30 cellular contexts compared by ENCODE assay signal in the genomic region with DNA sequence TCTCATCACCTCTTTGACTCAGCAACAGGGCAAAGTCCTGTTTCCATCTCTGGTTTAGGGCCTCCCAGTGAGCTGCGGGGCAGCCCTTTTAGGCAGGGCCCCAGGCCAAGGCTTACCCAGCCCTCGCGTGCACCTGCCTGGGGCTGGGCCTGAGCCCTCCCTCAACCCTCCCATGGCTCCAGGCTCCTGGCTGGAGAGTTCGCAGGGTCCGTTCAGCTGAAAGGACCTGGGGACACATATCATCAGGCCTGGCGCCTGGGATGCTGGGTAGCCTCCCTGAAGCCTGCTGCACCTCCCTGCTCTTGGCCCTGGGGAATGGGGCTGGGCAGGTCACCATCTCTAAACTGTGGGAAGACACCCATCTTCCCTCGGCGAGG.
"Had no signal": no experiment of that assay in that cellular context is flagged by ENCODE, and none has a peak within 500 bp of the region (broad histone marks: within the 10 kb centered on the region; RNA-seq: fewer than 3 reads in every experiment).

No MANE protein-coding gene starts in this region.

- H3K4me3 ChIP-seq: lung, ovary, prostate gland, tibial nerve had no signal

- DNase-seq: activated CD4-positive, alpha-beta T cell treated with anti-CD3 and anti-CD28 coated beads for 48 hours; activated CD4-positive, alpha-beta T cell treated with anti-CD3 and anti-CD28 coated beads, Interleukin-2, amount 50 U/mL, for 48 hours; activated CD8-positive, alpha-beta memory T cell treated with anti-CD3 and anti-CD28 coated beads, Interleukin-2, amount 50 U/mL, for 4 hours; activated gamma-delta T cell; activated naive CD4-positive, alpha-beta T cell treated with anti-CD3 and anti-CD28 coated beads, Interleukin-2, amount 10 ng/mL, durations not matched to agents 7 days and 5 days; activated naive CD8-positive, alpha-beta T cell treated with anti-CD3 and anti-CD28 coated beads, Interleukin-2, amount 10 ng/mL, durations not matched to agents 7 days and 5 days; activated T-cell treated with anti-CD3 and anti-CD28 coated beads, Interleukin-2, amount 50 U/mL, for 1 hour; brain microvascular endothelial cell; endodermal cell; foreskin fibroblast; head of caudate nucleus; hippocampal formation; mesendoderm; ovary; stimulated activated naive CD4-positive, alpha-beta T cell treated with Interleukin-2 at 50 U/mL for 16 hours; SW 1271; T-helper 9 cell; WERI-Rb-1 had no signal

- H3K9me3 ChIP-seq: neutrophil, ovary, prostate gland, tibial nerve had no signal

- H3K4me1 Mint-ChIP-seq: activated naive CD4-positive, alpha-beta T cell treated with anti-CD3 and anti-CD28 coated beads, Interleukin-2, amount 10 ng/mL, durations not matched to agents 7 days and 5 days had no signal

- H3K9me3 Mint-ChIP-seq: activated naive CD4-positive, alpha-beta T cell treated with anti-CD3 and anti-CD28 coated beads, Interleukin-2, amount 10 ng/mL, durations not matched to agents 7 days and 5 days; activated naive CD8-positive, alpha-beta T cell treated with anti-CD3 and anti-CD28 coated beads, Interleukin-2, amount 10 ng/mL, durations not matched to agents 7 days and 5 days; endodermal cell; nephron; T-helper 1 cell treated with Interleukin-12 subunit alpha and Interleukin-12 subunit beta and Interleukin-4 antibody, amounts not matched to agents 30 μg/mL and 1 μg/mL, for 36 hours had no signal

- H3K27ac ChIP-seq: brain microvascular endothelial cell, neutrophil, ovary, prostate gland, WERI-Rb-1 had no signal

- H3K4me1 ChIP-seq: prostate gland had no signal

- H3K27me3 Mint-ChIP-seq: activated naive CD8-positive, alpha-beta T cell treated with anti-CD3 and anti-CD28 coated beads, Interleukin-2, amount 10 ng/mL, durations not matched to agents 7 days and 5 days had no signal

- H3K27me3 ChIP-seq: brain microvascular endothelial cell, ovary, tibial nerve had no signal

- H3K4me3 Mint-ChIP-seq: activated naive CD4-positive, alpha-beta T cell treated with anti-CD3 and anti-CD28 coated beads, Interleukin-2, amount 10 ng/mL, durations not matched to agents 7 days and 5 days; activated naive CD8-positive, alpha-beta T cell treated with anti-CD3 and anti-CD28 coated beads, Interleukin-2, amount 10 ng/mL, durations not matched to agents 7 days and 5 days; endodermal cell; nephron; T-helper 1 cell treated with Interleukin-12 subunit alpha and Interleukin-12 subunit beta and Interleukin-4 antibody, amounts not matched to agents 30 μg/mL and 1 μg/mL, for 36 hours had no signal

- ATAC-seq: activated CD4-positive, CD25-positive, alpha-beta regulatory T cell treated with anti-CD3 and anti-CD28 coated beads, Interleukin-2, amount 50 U/mL, for 24 hours; esophagus mucosa had no signal

- FAIRE-seq: astrocyte, keratinocyte, TTC549, urothelium cell line had no signal

- H3K36me3 Mint-ChIP-seq: activated naive CD4-positive, alpha-beta T cell treated with anti-CD3 and anti-CD28 coated beads, Interleukin-2, amount 10 ng/mL, durations not matched to agents 7 days and 5 days; activated naive CD8-positive, alpha-beta T cell treated with anti-CD3 and anti-CD28 coated beads, Interleukin-2, amount 10 ng/mL, durations not matched to agents 7 days and 5 days had no signal

- H3K36me3 ChIP-seq: brain microvascular endothelial cell, neutrophil, ovary, prostate gland, WERI-Rb-1 had no signal

- H3K27ac Mint-ChIP-seq: activated naive CD4-positive, alpha-beta T cell treated with anti-CD3 and anti-CD28 coated beads, Interleukin-2, amount 10 ng/mL, durations not matched to agents 7 days and 5 days; activated naive CD8-positive, alpha-beta T cell treated with anti-CD3 and anti-CD28 coated beads, Interleukin-2, amount 10 ng/mL, durations not matched to agents 7 days and 5 days; endodermal cell; nephron; T-helper 1 cell treated with Interleukin-12 subunit alpha and Interleukin-12 subunit beta and Interleukin-4 antibody, amounts not matched to agents 30 μg/mL and 1 μg/mL, for 36 hours had no signal
